8 cellular contexts compared by ENCODE assay signal in the genomic region with DNA sequence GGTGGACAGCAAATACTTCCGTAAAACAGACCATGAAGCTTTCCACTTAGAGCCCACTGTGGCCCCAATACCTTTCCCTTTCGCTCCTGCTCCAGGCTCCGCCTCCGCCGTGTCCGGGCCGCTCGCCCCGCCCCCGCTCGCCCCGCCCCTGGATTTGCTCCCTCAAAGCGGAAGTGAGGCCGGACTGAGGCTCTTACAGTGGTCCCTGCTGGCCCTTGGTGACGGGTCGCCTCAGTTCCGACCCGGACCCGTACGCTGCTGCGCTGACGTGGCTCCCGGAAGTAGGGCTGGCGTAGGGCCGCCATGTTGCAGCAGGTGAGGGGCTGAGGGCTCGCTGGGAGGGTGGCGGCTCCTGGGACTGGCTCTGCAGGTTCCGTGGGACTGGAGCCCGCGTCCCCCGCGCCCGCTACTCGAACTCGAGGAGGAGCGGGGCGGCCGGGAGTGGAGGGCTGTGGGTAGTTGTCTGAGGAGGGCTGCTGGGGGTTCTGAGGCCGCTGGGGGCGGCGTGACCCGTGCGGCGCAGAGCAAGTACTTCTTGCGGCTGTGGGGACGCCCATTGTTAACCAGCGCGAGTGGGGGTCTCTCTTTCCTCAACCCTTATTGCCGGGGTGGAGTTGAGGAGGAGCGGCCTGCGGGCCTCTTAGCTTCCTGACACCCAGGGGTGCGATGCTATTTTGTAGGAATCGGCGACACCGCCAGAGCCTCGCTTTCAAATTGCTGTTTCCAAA. TPM values are rescaled to one million over a fixed set of nuclear protein-coding genes. Genes with fewer than 3 reads are reported as not detected.
DNase-seq lines count a peak whose midpoint lies in the region; ATAC-seq and TF ChIP-seq lines count a peak whose summit lies in the region.
"Not testable (repeated sequence)": the region's sequence is repeated elsewhere in the genome, so short reads cannot be mapped to it uniquely, and the experiment has no call there.

A gene (plus strand): TSS at position 193 of the 728 bp plus-strand sequence. CDS start 111 bp downstream, at position 304.

- peak within 1 kb of the TSS; percentile 69 for H3K27ac ChIP-seq in fibroblast of lung (ENCODE audit: insufficient read depth, low read length)
- peak within 1 kb of the TSS; percentile 89 for H3K27ac ChIP-seq in naive thymus-derived CD4-positive, alpha-beta T cell (ENCODE audit: low read depth, low read length)

- H3K9ac ChIP-seq in fibroblast of lung (ENCODE audit: insufficient read depth, low read length): peak within 1 kb of the TSS; percentile 62

- H3K27me3 Mint-ChIP-seq in activated T-helper 1 cell treated with anti-CD3 and anti-CD28 coated beads, Interleukin-12 subunit alpha, Interleukin-12 subunit beta, Interleukin-2, Interleukin-4 antibody, amounts not matched to agents 30 ng/mL and 10 ng/mL and 1 ng/mL, durations not matched to agents 14 hours and 24 hours and 36 hours (ENCODE audit: insufficient read depth); naive thymus-derived CD4-positive, alpha-beta T cell; stimulated activated memory B cell treated with anti-CD40 and anti-IgM and Interleukin-4, amounts not matched to agents 10 μg/mL and 1 μg/mL and 100 μg/mL, for 72 hours: not testable (repeated sequence)

- H3K9me3 ChIP-seq in fibroblast of lung (ENCODE audit: control insufficient read depth, insufficient read depth, low read depth, low read length); naive thymus-derived CD4-positive, alpha-beta T cell (ENCODE audit: control insufficient read depth in 2 of 3, low read length in 3 of 3): not testable (repeated sequence)

- H3K79me2 ChIP-seq in fibroblast of lung (ENCODE audit: control insufficient read depth, insufficient read depth, low read length): peaks cover 18% of the 10 kb centered on the region

- CTCF ChIA-PET in naive thymus-derived CD4-positive, alpha-beta T cell (lab: Charles Lee): not testable (repeated sequence)

- H3K27ac Mint-ChIP-seq in activated T-helper 1 cell treated with anti-CD3 and anti-CD28 coated beads, Interleukin-12 subunit alpha, Interleukin-12 subunit beta, Interleukin-2, Interleukin-4 antibody, amounts not matched to agents 30 ng/mL and 10 ng/mL and 1 ng/mL, durations not matched to agents 14 hours and 24 hours and 36 hours: peak within 1 kb of the TSS; percentile 98
- peak within 1 kb of the TSS; percentile 82 to 98 (median 97) for H3K27ac Mint-ChIP-seq in naive thymus-derived CD4-positive, alpha-beta T cell
- peak within 1 kb of the TSS; percentile 92 for H3K27ac Mint-ChIP-seq in stimulated activated memory B cell treated with anti-CD40 and anti-IgM and Interleukin-4, amounts not matched to agents 10 μg/mL and 1 μg/mL and 100 μg/mL, for 72 hours

- not testable (repeated sequence) for H4K20me1 ChIP-seq in fibroblast of lung (ENCODE audit: control insufficient read depth, extremely low read depth, insufficient read depth, low read length)

- not testable (repeated sequence) for H3K4me1 ChIP-seq in fibroblast of lung (ENCODE audit: control insufficient read depth, extremely low read depth, insufficient read depth, low read length); naive thymus-derived CD4-positive, alpha-beta T cell (ENCODE audit: control insufficient read depth in 2 of 2, insufficient read depth in 2 of 2, low read length in 2 of 2)

- H3K9me3 Mint-ChIP-seq in activated T-helper 1 cell treated with anti-CD3 and anti-CD28 coated beads, Interleukin-12 subunit alpha, Interleukin-12 subunit beta, Interleukin-2, Interleukin-4 antibody, amounts not matched to agents 30 ng/mL and 10 ng/mL and 1 ng/mL, durations not matched to agents 14 hours and 24 hours and 36 hours; naive thymus-derived CD4-positive, alpha-beta T cell; stimulated activated memory B cell treated with anti-CD40 and anti-IgM and Interleukin-4, amounts not matched to agents 10 μg/mL and 1 μg/mL and 100 μg/mL, for 72 hours: not testable (repeated sequence)

- DNase-seq in EH (ENCODE audit: low read depth) (peak; percentile 97), GOT3 (lab: John Stamatoyannopoulos, UW) (peak; percentile 87), LHCN-M2 (ENCODE audit: low read depth) (peak; percentile 91), RPMI7951 (ENCODE audit: low read depth) (peak; percentile 91), fibroblast of lung (ENCODE audit: low read depth in 2 of 2) (peak; percentile 93 to 94)
- DNase-seq in activated T-helper 1 cell treated with anti-CD3 and anti-CD28 coated beads, Interleukin-12 subunit alpha, Interleukin-12 subunit beta, Interleukin-2, Interleukin-4 antibody, amounts not matched to agents 30 ng/mL and 10 ng/mL and 1 ng/mL, durations not matched to agents 14 hours and 24 hours and 36 hours (ENCODE audit: low spot score): peak; percentile 84
- peak; percentile 75 to 91 (median 86) for DNase-seq in naive thymus-derived CD4-positive, alpha-beta T cell

- intact Hi-C loops in activated T-helper 1 cell treated with anti-CD3 and anti-CD28 coated beads, Interleukin-12 subunit alpha, Interleukin-12 subunit beta, Interleukin-2, Interleukin-4 antibody, amounts not matched to agents 30 ng/mL and 10 ng/mL and 1 ng/mL, durations not matched to agents 14 hours and 24 hours and 36 hours (cut with micrococcal nuclease): loop anchor here (1.0 to 10.0 kb wide), 2 partner anchors 77 to 156 kb away; a partner anchor contains a TSS
- intact Hi-C loops in naive thymus-derived CD4-positive, alpha-beta T cell (cut with micrococcal nuclease): loop anchor here (2.0 to 5.0 kb wide), 2 partner anchors 76 to 84 kb away; no protein-coding TSS in a partner anchor

- H3K4me3 ChIP-seq in fibroblast of lung (replicated peaks in 1 of 4; ENCODE audit: control extremely low read depth in 1 of 4, insufficient read depth in 1 of 4, low read depth in 3 of 4, low read length in 4 of 4): peak within 1 kb of the TSS; percentile 45 to 69 (median 56)
- H3K4me3 ChIP-seq in naive thymus-derived CD4-positive, alpha-beta T cell (ENCODE audit: low read length): peak within 1 kb of the TSS; percentile 56

- H3K36me3 Mint-ChIP-seq in activated T-helper 1 cell treated with anti-CD3 and anti-CD28 coated beads, Interleukin-12 subunit alpha, Interleukin-12 subunit beta, Interleukin-2, Interleukin-4 antibody, amounts not matched to agents 30 ng/mL and 10 ng/mL and 1 ng/mL, durations not matched to agents 14 hours and 24 hours and 36 hours (ENCODE audit: low read depth); naive thymus-derived CD4-positive, alpha-beta T cell: not testable (repeated sequence)
- H3K36me3 Mint-ChIP-seq in stimulated activated memory B cell treated with anti-CD40 and anti-IgM and Interleukin-4, amounts not matched to agents 10 μg/mL and 1 μg/mL and 100 μg/mL, for 72 hours: peaks cover 17% of the 10 kb centered on the region

- POLR2A ChIA-PET in naive thymus-derived CD4-positive, alpha-beta T cell (lab: Charles Lee): not testable (repeated sequence)

- H3K4me3 Mint-ChIP-seq in activated T-helper 1 cell treated with anti-CD3 and anti-CD28 coated beads, Interleukin-12 subunit alpha, Interleukin-12 subunit beta, Interleukin-2, Interleukin-4 antibody, amounts not matched to agents 30 ng/mL and 10 ng/mL and 1 ng/mL, durations not matched to agents 14 hours and 24 hours and 36 hours: peak within 1 kb of the TSS; percentile 92
- peak within 1 kb of the TSS; percentile 81 to 97 (median 92) for H3K4me3 Mint-ChIP-seq in naive thymus-derived CD4-positive, alpha-beta T cell
- peak within 1 kb of the TSS; percentile 94 for H3K4me3 Mint-ChIP-seq in stimulated activated memory B cell treated with anti-CD40 and anti-IgM and Interleukin-4, amounts not matched to agents 10 μg/mL and 1 μg/mL and 100 μg/mL, for 72 hours

- peak within 1 kb of the TSS; percentile 35 for H2AFZ ChIP-seq in fibroblast of lung (ENCODE audit: low read length)

- peak; percentile 98 for ATAC-seq in naive thymus-derived CD4-positive, alpha-beta T cell
- ATAC-seq in stimulated activated memory B cell treated with anti-CD40 and anti-IgM and Interleukin-4, amounts not matched to agents 10 μg/mL and 1 μg/mL and 100 μg/mL, for 72 hours: peak; percentile 100

- peak within 1 kb of the TSS; percentile 25 for H3K4me2 ChIP-seq in fibroblast of lung (ENCODE audit: extremely low read depth, insufficient read depth, low read length)

- H3K36me3 ChIP-seq in fibroblast of lung (ENCODE audit: control insufficient read depth, insufficient read depth, low read length); naive thymus-derived CD4-positive, alpha-beta T cell (ENCODE audit: control insufficient read depth in 2 of 3, insufficient read depth in 3 of 3, low read length in 3 of 3): not testable (repeated sequence)

- H3K4me1 Mint-ChIP-seq in activated T-helper 1 cell treated with anti-CD3 and anti-CD28 coated beads, Interleukin-12 subunit alpha, Interleukin-12 subunit beta, Interleukin-2, Interleukin-4 antibody, amounts not matched to agents 30 ng/mL and 10 ng/mL and 1 ng/mL, durations not matched to agents 14 hours and 24 hours and 36 hours (ENCODE audit: low read depth): peaks cover 22% of the 10 kb centered on the region
- H3K4me1 Mint-ChIP-seq in naive thymus-derived CD4-positive, alpha-beta T cell: peaks cover 12 to 30% (median 23%) of the 10 kb centered on the region in 7 donors
- H3K4me1 Mint-ChIP-seq in stimulated activated memory B cell treated with anti-CD40 and anti-IgM and Interleukin-4, amounts not matched to agents 10 μg/mL and 1 μg/mL and 100 μg/mL, for 72 hours: peaks cover 20% of the 10 kb centered on the region

- H3K27me3 ChIP-seq in fibroblast of lung (ENCODE audit: control insufficient read depth, insufficient read depth, low read length); naive thymus-derived CD4-positive, alpha-beta T cell (ENCODE audit: control insufficient read depth in 2 of 2, insufficient read depth in 2 of 2, low read length in 2 of 2): not testable (repeated sequence)

- TF ChIP-seq CTCF in fibroblast of lung (conservative IDR thresholded peaks at IDR 0.05 in 1 of 2, IDR thresholded peaks at IDR 0.05 in 1 of 2; ENCODE audit: low read depth in 1 of 2, low read length in 2 of 2): not testable (repeated sequence)

RNA-seq across cellular contexts. Expression of the gene that starts here (rescaled TPM):
- 44.5 and 68.6 TPM in 2 replicates for total RNA-seq in LHCN-M2 (2014; rRNA removed)
- polyA plus RNA-seq in LHCN-M2 (2012): 20.9 TPM
- total RNA-seq in RPMI7951 (2014; rRNA removed; shearing (Covaris generic)): 57.4 and 58.6 TPM in 2 replicates
- 44.0 and 44.4 TPM in 2 replicates for total RNA-seq in activated T-helper 1 cell treated with anti-CD3 and anti-CD28 coated beads, Interleukin-12 subunit alpha, Interleukin-12 subunit beta, Interleukin-2, Interleukin-4 antibody, amounts not matched to agents 30 ng/mL and 10 ng/mL and 1 ng/mL, durations not matched to agents 14 hours and 24 hours and 36 hours
- 67.5 and 79.9 TPM in 2 replicates for total RNA-seq in fibroblast of lung
- polyA plus RNA-seq in fibroblast of lung: 45.6 and 81.9 TPM in 2 replicates
- 31.7 and 47.2 TPM in 2 replicates for polyA plus RNA-seq in fibroblast of lung (2012)
- polyA minus RNA-seq in fibroblast of lung (ENCODE audit: low replicate concordance): 6.1 and 6.3 TPM in 2 replicates
- 10 to 100 TPM; 13.2 to 31.6 (median 30.8) TPM for total RNA-seq in naive thymus-derived CD4-positive, alpha-beta T cell
- polyA plus RNA-seq in naive thymus-derived CD4-positive, alpha-beta T cell: 10 to 100 TPM; 42.7 to 50.4 TPM

Comparison
In these comparisons a context has a peak if more than half of its experiments do, and no peak if none do; other contexts are left out.
1. Peak in every context shown above with its lines: DNase-seq, ATAC-seq, H3K4me3 ChIP-seq and H3K27ac ChIP-seq.